In genomic region chr18:48687694-48688042, GRCh38 we compare ENCODE assay signal across 14 cellular contexts.
DNase-seq lines count a peak whose midpoint lies in the region; ATAC-seq and TF ChIP-seq lines count a peak whose summit lies in the region.
"Had no signal": no experiment of that assay in that cellular context is flagged by ENCODE, and none has a peak within 500 bp of the region (broad histone marks: within the 10 kb centered on the region; RNA-seq: fewer than 3 reads in every experiment).

No MANE protein-coding gene starts in this region.

- WGBS in heart left ventricle, 4 donors = 60 to 76% (median 70%) methylated on average over 7 of the region's 7 CpGs
- WGBS in suprapubic skin = 86% methylated on average over 7 of the region's 7 CpGs

- peak; percentile 25 for TF ChIP-seq EP300 in suprapubic skin (IDR thresholded peaks at IDR 0.05)

- DNase-seq in heart left ventricle (no peak), right atrium auricular region (ENCODE audit: low spot score) (no peak), dorsolateral prefrontal cortex (peak in 2 of 10 donors; percentile 35 to 44), pons (ENCODE audit: low spot score) (peak; percentile 68), suprapubic skin (ENCODE audit: low spot score in 2 of 2) (no peak), chondrocyte (ENCODE audit: low spot score) (no peak)
- no peak for DNase-seq in stimulated activated naive CD4-positive, alpha-beta T cell (lab: John Stamatoyannopoulos, UW)
- DNase-seq: 8988T, NCI-H1930, NCI-H510A had no signal

- peak overlapping the region in 10 of 12 donors; percentile 22 to 71 (median 50) for H3K27ac ChIP-seq in heart left ventricle
- no peak overlapping the region for H3K27ac ChIP-seq in right atrium auricular region
- peak overlapping the region in 58 of 59 donors; percentile 2 to 90 (median 70) for H3K27ac ChIP-seq in dorsolateral prefrontal cortex
- H3K27ac ChIP-seq in suprapubic skin = no peak overlapping the region
- H3K27ac ChIP-seq: BLaER1 treated with 17β-estradiol and CSF1 and Interleukin-3, amounts not matched to agents 10 nM and 100 nM had no signal

- no peaks in the 10 kb centered on the region for H3K27me3 ChIP-seq in heart left ventricle
- no peaks in the 10 kb centered on the region for H3K27me3 ChIP-seq in right atrium auricular region
- no peaks in the 10 kb centered on the region for H3K27me3 ChIP-seq in dorsolateral prefrontal cortex
- H3K27me3 ChIP-seq in suprapubic skin = no peaks in the 10 kb centered on the region
- H3K27me3 ChIP-seq: BLaER1 treated with 17β-estradiol and CSF1 and Interleukin-3, amounts not matched to agents 10 nM and 100 nM had no signal

- no peak for TF ChIP-seq CTCF in heart left ventricle (IDR thresholded peaks at IDR 0.05)
- no peak for TF ChIP-seq CTCF in right atrium auricular region (IDR thresholded peaks at IDR 0.05)
- TF ChIP-seq CTCF in dorsolateral prefrontal cortex (IDR thresholded peaks at IDR 0.05 in 54 of 56, conservative IDR thresholded peaks at IDR 0.05 in 2 of 56; ENCODE audit: low read depth in 1 of 56, partially characterized antibody in 56 of 56) = peak in 1 of 56 donors; percentile 11
- TF ChIP-seq CTCF in suprapubic skin (IDR thresholded peaks at IDR 0.05) = no peak
- TF ChIP-seq CTCF in chondrocyte (IDR thresholded peaks at IDR 0.05) = no peak

- H3K4me3 ChIP-seq in heart left ventricle = peak overlapping the region in 2 of 12 donors; percentile 18 to 23
- H3K4me3 ChIP-seq in right atrium auricular region = no peak overlapping the region
- H3K4me3 ChIP-seq in dorsolateral prefrontal cortex = peak overlapping the region in 25 of 59 donors; percentile 1 to 47 (median 19)
- H3K4me3 ChIP-seq in suprapubic skin = no peak overlapping the region
- H3K4me3 ChIP-seq: BLaER1 treated with 17β-estradiol and CSF1 and Interleukin-3, amounts not matched to agents 10 nM and 100 nM; HAP-1 had no signal

- H3K36me3 ChIP-seq in heart left ventricle (peaks cover 0 to 25% (median 0%) of the 10 kb centered on the region in 9 donors), right atrium auricular region (peaks cover 24% of the 10 kb centered on the region), suprapubic skin (no peaks in the 10 kb centered on the region)
- H3K36me3 ChIP-seq: HAP-1 had no signal

- no peak for TF ChIP-seq POLR2A in heart left ventricle (IDR thresholded peaks at IDR 0.05)
- no peak for TF ChIP-seq POLR2A in suprapubic skin (IDR thresholded peaks at IDR 0.05)

- H3K9me3 ChIP-seq in heart left ventricle (no peaks in the 10 kb centered on the region), right atrium auricular region (no peaks in the 10 kb centered on the region), suprapubic skin (no peaks in the 10 kb centered on the region)
- H3K9me3 ChIP-seq: BLaER1 treated with 17β-estradiol and CSF1 and Interleukin-3, amounts not matched to agents 10 nM and 100 nM; HAP-1 had no signal

- H3K4me1 ChIP-seq in heart left ventricle (peaks cover 0 to 50% (median 10%) of the 10 kb centered on the region in 12 donors), right atrium auricular region (peaks cover 0 to 6% of the 10 kb centered on the region in 2 donors), suprapubic skin (no peaks in the 10 kb centered on the region)
- H3K4me1 ChIP-seq: HAP-1 had no signal

- intact Hi-C loops in heart left ventricle (cut with DNase I) = loop anchor here in 1 of 10 donors (10.0 kb wide), 1 partner anchor 57 kb away; no protein-coding TSS in a partner anchor
- intact Hi-C loops in dorsolateral prefrontal cortex (cut with DNase I) = loop anchor here in 1 of 2 donors (10.0 kb wide), 1 partner anchor 47 kb away; no protein-coding TSS in a partner anchor

- peak in 1 of 4 donors; percentile 58 for ATAC-seq in heart left ventricle
- no peak for ATAC-seq in HG02840 (IDR thresholded peaks at IDR 0.05; ENCODE audit: low FRiP score, unreplicated experiment)

- H3K9me3 Mint-ChIP-seq in chondrocyte (ENCODE audit: low read depth) = no peaks in the 10 kb centered on the region
- H3K9me3 Mint-ChIP-seq: IgD-negative memory B cell had no signal

- no peak overlapping the region for H3K27ac Mint-ChIP-seq in chondrocyte (ENCODE audit: unreplicated experiment)

- peaks cover 40% of the 10 kb centered on the region for H3K4me1 Mint-ChIP-seq in chondrocyte (ENCODE audit: low read depth)
- H3K4me1 Mint-ChIP-seq: IgD-negative memory B cell had no signal

- no peaks in the 10 kb centered on the region for H3K27me3 Mint-ChIP-seq in chondrocyte (ENCODE audit: low read depth)
- H3K27me3 Mint-ChIP-seq: IgD-negative memory B cell had no signal

- H3K4me3 Mint-ChIP-seq in chondrocyte (ENCODE audit: unreplicated experiment) = no peak overlapping the region
- H3K4me3 Mint-ChIP-seq: IgD-negative memory B cell had no signal

- peaks cover 26% of the 10 kb centered on the region for H3K36me3 Mint-ChIP-seq in chondrocyte (ENCODE audit: low read depth)

Comparison
In these comparisons a context has a peak if more than half of its experiments do, and no peak if none do; other contexts are left out.
1. H3K27ac ChIP-seq: peak in heart left ventricle (10 of 12) and dorsolateral prefrontal cortex (58 of 59); none in right atrium auricular region (0 of 2) and suprapubic skin (single experiment).